Comparison of ENCODE assay signal across 33 cellular contexts in genomic region chr16:49529646-49530045, GRCh38.
DNase-seq lines count a peak whose midpoint lies in the region; ATAC-seq, FAIRE-seq and TF ChIP-seq lines count a peak whose summit lies in the region.
"Had no signal": no experiment of that assay in that cellular context is flagged by ENCODE, and none has a peak within 500 bp of the region (broad histone marks: within the 10 kb centered on the region; RNA-seq: fewer than 3 reads in every experiment).

No MANE protein-coding gene starts in this region.

- no peak for TF ChIP-seq CTCF in GM06990 (IDR thresholded peaks at IDR 0.05; ENCODE audit: insufficient read depth, low read length, poor library complexity, severe bottlenecking)
- TF ChIP-seq CTCF in bronchial epithelial cell (IDR thresholded peaks at IDR 0.05; ENCODE audit: insufficient read depth, low read length, severe bottlenecking) = no peak
- no peak for TF ChIP-seq CTCF in chondrocyte (IDR thresholded peaks at IDR 0.05)
- no peak for TF ChIP-seq CTCF in ascending aorta (IDR thresholded peaks at IDR 0.05)

- no peak overlapping the region for H3K4me3 Mint-ChIP-seq in chondrocyte (ENCODE audit: unreplicated experiment)
- H3K4me3 Mint-ChIP-seq: activated CD8-positive, alpha-beta T cell treated with anti-CD3 and anti-CD28 coated beads, Interleukin-2, amount 10 ng/mL, durations not matched to agents 7 days and 5 days; activated T-helper 17 cell treated with anti-CD3 and anti-CD28 coated beads, Interleukin-2, amount 50 U/mL, for 72 hours had no signal

- H3K36me3 Mint-ChIP-seq in chondrocyte (ENCODE audit: low read depth) = no peaks in the 10 kb centered on the region

- no peak overlapping the region for H3K27ac Mint-ChIP-seq in chondrocyte (ENCODE audit: unreplicated experiment)
- H3K27ac Mint-ChIP-seq: activated CD8-positive, alpha-beta T cell treated with anti-CD3 and anti-CD28 coated beads, Interleukin-2, amount 10 ng/mL, durations not matched to agents 7 days and 5 days; activated T-helper 17 cell treated with anti-CD3 and anti-CD28 coated beads, Interleukin-2, amount 50 U/mL, for 72 hours; B cell had no signal

- H3K4me3 ChIP-seq in GM06990 (replicated peaks; ENCODE audit: low read depth, low read length) = no peak overlapping the region
- no peak overlapping the region for H3K4me3 ChIP-seq in bronchial epithelial cell (ENCODE audit: low read depth, low read length)
- no peak overlapping the region for H3K4me3 ChIP-seq in ascending aorta
- H3K4me3 ChIP-seq: gastroesophageal sphincter, hepatocyte, lung, PC-9, right lobe of liver, spleen, stomach, uterus had no signal

- H3K9me3 Mint-ChIP-seq in chondrocyte (ENCODE audit: low read depth) = no peaks in the 10 kb centered on the region
- H3K9me3 Mint-ChIP-seq: activated T-helper 17 cell treated with anti-CD3 and anti-CD28 coated beads, Interleukin-2, amount 50 U/mL, for 72 hours had no signal

- H3K27me3 Mint-ChIP-seq in chondrocyte (ENCODE audit: low read depth) = peaks cover 1% of the 10 kb centered on the region
- H3K27me3 Mint-ChIP-seq: activated T-helper 17 cell treated with anti-CD3 and anti-CD28 coated beads, Interleukin-2, amount 50 U/mL, for 72 hours had no signal

- no peaks in the 10 kb centered on the region for H3K36me3 ChIP-seq in GM06990 (ENCODE audit: control insufficient read depth, insufficient read depth, low read length)
- H3K36me3 ChIP-seq in bronchial epithelial cell (ENCODE audit: control insufficient read depth, insufficient read depth, low read length) = no peaks in the 10 kb centered on the region
- H3K36me3 ChIP-seq in ascending aorta = no peaks in the 10 kb centered on the region
- H3K36me3 ChIP-seq: breast epithelium, gastroesophageal sphincter, neutrophil, right lobe of liver, spleen, stomach, uterus had no signal

- H3K9me3 ChIP-seq in ascending aorta = no peaks in the 10 kb centered on the region
- H3K9me3 ChIP-seq: breast epithelium, gastroesophageal sphincter, neutrophil, right lobe of liver, spleen, stomach, uterus had no signal

- H3K27me3 ChIP-seq in GM06990 (replicated peaks; ENCODE audit: control insufficient read depth, insufficient read depth, low read length) (no peaks in the 10 kb centered on the region), bronchial epithelial cell (ENCODE audit: control insufficient read depth, insufficient read depth, low read length) (no peaks in the 10 kb centered on the region), ascending aorta (no peaks in the 10 kb centered on the region)
- H3K27me3 ChIP-seq: breast epithelium, gastroesophageal sphincter, hepatocyte, right lobe of liver, uterus had no signal

- H3K4me1 ChIP-seq in ascending aorta = no peaks in the 10 kb centered on the region
- H3K4me1 ChIP-seq: breast epithelium, right lobe of liver, uterus had no signal

- ATAC-seq in GM21447 (IDR thresholded peaks at IDR 0.05; ENCODE audit: unreplicated experiment) (peak; percentile 74), HG02759 (IDR thresholded peaks at IDR 0.05; ENCODE audit: unreplicated experiment) (no peak)
- ATAC-seq: activated CD4-positive, CD25-positive, alpha-beta regulatory T cell treated with anti-CD3 and anti-CD28 coated beads, Interleukin-2, amount 50 U/mL, for 24 hours; activated CD8-positive, alpha-beta T cell treated with anti-CD3 and anti-CD28 coated beads, Interleukin-2, amount 10 ng/mL, durations not matched to agents 7 days and 5 days; activated T-helper 17 cell treated with anti-CD3 and anti-CD28 coated beads, Interleukin-2, amount 50 U/mL, for 72 hours; gastroesophageal sphincter; right lobe of liver had no signal

- intact Hi-C loops in ascending aorta (cut with DNase I) = no loop called here

- DNase-seq in GM06990 (ENCODE audit: extremely low read depth, insufficient read length) = peak; percentile 41
- DNase-seq in bronchial epithelial cell (ENCODE audit: low read depth) = no peak
- DNase-seq in retina = peak; percentile 58
- DNase-seq in chondrocyte (ENCODE audit: low spot score) = no peak
- DNase-seq in ascending aorta (ENCODE audit: low spot score in 2 of 2) = no peak
- DNase-seq: ACHN; activated CD8-positive, alpha-beta T cell treated with anti-CD3 and anti-CD28 coated beads, Interleukin-2, amount 10 ng/mL, durations not matched to agents 7 days and 5 days; activated naive CD4-positive, alpha-beta T cell treated with anti-CD3 and anti-CD28 coated beads, Interleukin-2, amount 50 U/mL, for 16 hours; amniotic stem cell; effector CD4-positive, alpha-beta T cell; NCI-H1048; NCI-H1694 treated with DMSO at 0.1 percent for 48 hours; NCI-H510A; PC-9; right lobe of liver; Right ventricle myocardium superior; stimulated activated CD4-positive, alpha-beta T cell treated with anti-CD3 and anti-CD28 coated beads, Interleukin-2, amount 100 ng/mL, for 24 hours; stimulated activated CD8-positive, alpha-beta memory T cell treated with anti-CD3 and anti-CD28 coated beads, Interleukin-4, amount 100 ng/mL, for 48 hours; stomach; T-helper 2 cell; uterus had no signal

- peak; percentile 7 for FAIRE-seq in bronchial epithelial cell (lab: Jason Lieb, UNC)
- FAIRE-seq: colon had no signal

- no peak overlapping the region for H3K27ac ChIP-seq in ascending aorta
- H3K27ac ChIP-seq: breast epithelium, hepatocyte, neutrophil, PC-9, right lobe of liver, spleen, stomach, uterus had no signal

- peaks cover 16% of the 10 kb centered on the region for H3K4me1 Mint-ChIP-seq in chondrocyte (ENCODE audit: low read depth)
- H3K4me1 Mint-ChIP-seq: activated T-helper 17 cell treated with anti-CD3 and anti-CD28 coated beads, Interleukin-2, amount 50 U/mL, for 72 hours had no signal

Comparison
In these comparisons a context has a peak if more than half of its experiments do, and no peak if none do; other contexts are left out.
1. DNase-seq: peak in GM06990 (single experiment) and retina (single experiment); none in bronchial epithelial cell (single experiment), chondrocyte (single experiment) and ascending aorta (0 of 2).